ENCODE assay signal across 12 cellular contexts in the genomic region with DNA sequence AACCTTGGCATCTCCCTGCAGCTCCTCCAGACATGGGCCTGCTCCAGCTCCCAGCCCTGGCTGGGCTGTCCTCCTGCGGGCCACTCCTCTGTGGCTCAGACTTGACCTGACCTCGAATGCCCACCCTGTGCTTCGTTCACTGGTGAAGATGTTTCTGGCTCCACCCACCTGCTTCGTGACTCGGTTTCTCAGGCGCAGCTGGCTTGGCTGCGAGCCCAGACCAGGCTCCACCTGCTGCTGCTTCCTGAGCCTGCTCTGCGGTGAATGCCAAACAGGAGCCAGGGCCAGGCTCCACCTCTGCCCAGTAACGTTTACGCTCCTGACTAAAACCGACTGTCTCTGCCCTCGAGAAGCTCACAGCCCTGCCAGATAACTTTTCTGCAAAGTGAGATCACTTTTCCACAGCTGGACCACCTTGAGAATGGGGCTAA. TPM values are rescaled to one million over a fixed set of nuclear protein-coding genes. Genes with fewer than 3 reads are reported as not detected.
DNase-seq lines count a peak whose midpoint lies in the region; ATAC-seq, FAIRE-seq and TF ChIP-seq lines count a peak whose summit lies in the region.
"Had no signal": no experiment of that assay in that cellular context is flagged by ENCODE, and none has a peak within 500 bp of the region (broad histone marks: within the 10 kb centered on the region; RNA-seq: fewer than 3 reads in every experiment).

No MANE protein-coding gene starts in this region.

- no peak for TF ChIP-seq POLR2A in GM12891 (IDR thresholded peaks at IDR 0.05; ENCODE audit: low read depth, low read length)

- H3K79me2 ChIP-seq in GM23338 (replicated peaks; ENCODE audit: insufficient read depth) = no peaks in the 10 kb centered on the region

- peaks cover 15% of the 10 kb centered on the region for H3K27me3 Mint-ChIP-seq in GM23338 (ENCODE audit: insufficient read depth, low read depth, poor library complexity)
- H3K27me3 Mint-ChIP-seq: memory B cell had no signal

- H3K9me3 ChIP-seq in ascending aorta = no peaks in the 10 kb centered on the region

- peaks cover 19% of the 10 kb centered on the region for H3K4me1 Mint-ChIP-seq in GM23338

- peaks cover 17% of the 10 kb centered on the region; the same call in 1 of the 2 replicates for H3F3A ChIP-seq in GM23338 (replicated peaks; ENCODE audit: low read depth)

- no peaks in the 10 kb centered on the region for H3K9me2 ChIP-seq in GM23338 (ENCODE audit: insufficient read depth)

- intact Hi-C loops in ascending aorta (cut with DNase I) = no loop called here

- no peaks in the 10 kb centered on the region for H3K27me3 ChIP-seq in GM23338 (ENCODE audit: insufficient read depth)
- no peaks in the 10 kb centered on the region for H3K27me3 ChIP-seq in ascending aorta

- peaks cover 82% of the 10 kb centered on the region for H3K36me3 Mint-ChIP-seq in GM23338 (ENCODE audit: low read depth)

- ATAC-seq in omental fat pad (ENCODE audit: low FRiP score) (peak; percentile 38), GM23338 (no peak), GM19463 (IDR thresholded peaks at IDR 0.05; ENCODE audit: unreplicated experiment) (no peak)

- no peak overlapping the region for H2AFZ ChIP-seq in GM23338

- in situ Hi-C loops in KBM-7 (cut with MboI; ENCODE audit: low pct_unique_long_range_greater_than_20kb, low sequenced_read_pairs) = no loop called here

- H4K20me1 ChIP-seq in GM23338 (replicated peaks; ENCODE audit: insufficient read depth) = no peaks in the 10 kb centered on the region; the same call in 1 of the 2 replicates

- H3K4me1 ChIP-seq in GM23338 (ENCODE audit: insufficient read depth) (peaks cover 8% of the 10 kb centered on the region; the same call in 1 of the 2 replicates), ascending aorta (no peaks in the 10 kb centered on the region)

- H3K27ac Mint-ChIP-seq in GM23338 = no peak overlapping the region
- H3K27ac Mint-ChIP-seq: memory B cell had no signal

- H3K4me3 Mint-ChIP-seq in GM23338 = no peak overlapping the region; the same call in 2 of the 3 replicates
- H3K4me3 Mint-ChIP-seq: memory B cell had no signal

- TF ChIP-seq CTCF in omental fat pad (IDR thresholded peaks at IDR 0.05) (no peak), GM23338 (conservative IDR thresholded peaks at IDR 0.05; ENCODE audit: low read depth in 2 of 2) (no peak), ascending aorta (IDR thresholded peaks at IDR 0.05) (no peak)

- FAIRE-seq in GM12891 (lab: Jason Lieb, UNC) = no peak

- H3K4me3 ChIP-seq in GM23338 (no peak overlapping the region), ascending aorta (no peak overlapping the region)

- no peak overlapping the region for H3K4me2 ChIP-seq in GM23338

- H3K9me3 Mint-ChIP-seq in GM23338 = no peaks in the 10 kb centered on the region
- H3K9me3 Mint-ChIP-seq: memory B cell had no signal

- H3K36me3 ChIP-seq in GM23338 (ENCODE audit: insufficient read depth) (peaks cover under 1% of the 10 kb centered on the region; the same call in 1 of the 2 replicates), ascending aorta (peaks cover 81 to 90% of the 10 kb centered on the region in 2 donors)

- H3K27ac ChIP-seq in GM23338 (ENCODE audit: low read depth) = no peak overlapping the region
- H3K27ac ChIP-seq in ascending aorta = no peak overlapping the region

- DNase-seq in GM12891 (ENCODE audit: insufficient read length, low spot score) (no peak), NCI-H2171 treated with DMSO at 0.1 percent for 48 hours (lab: John Stamatoyannopoulos, UW) (peak; percentile 85), dermis blood vessel endothelial cell (peak; percentile 75), omental fat pad (ENCODE audit: low spot score) (no peak), GM23338 (ENCODE audit: low spot score) (no peak), ascending aorta (ENCODE audit: low spot score in 2 of 2) (no peak), KBM-7 (no peak)
- DNase-seq: foreskin fibroblast, T-helper 2 cell had no signal

TF ChIP-seq in GM12891, 5 proteins besides CTCF, POLR2A, EP300 and RAD21:
- TF ChIP-seq SPI1 (IDR thresholded peaks at IDR 0.05; ENCODE audit: low read depth, low read length) = no peak
- TF ChIP-seq POLR2AphosphoS5 (IDR thresholded peaks at IDR 0.05; ENCODE audit: low read depth, low read length) = peak; percentile 32; the same call in 1 of the 2 replicates

TF ChIP-seq in GM23338, 12 proteins besides CTCF, POLR2A, EP300 and RAD21:
- TF ChIP-seq EZH2 (IDR thresholded peaks at IDR 0.05; ENCODE audit: low read depth, unreplicated experiment) (no peak), JUNB (IDR thresholded peaks at IDR 0.05; ENCODE audit: unreplicated experiment) (no peak)

RNA-seq across cellular contexts. Expression of gene RSPH6A, which starts 8.9 kb away (rescaled TPM):
- polyA plus RNA-seq in GM12891 (2012; ENCODE audit: low read depth, missing spikeins) = not detected
- under 0.01 and 0.05 TPM in 2 replicates for total RNA-seq in dermis blood vessel endothelial cell
- under 1 TPM in 1 of 4 donors, not detected in 3; 0.24 TPM for total RNA-seq in omental fat pad
- total RNA-seq in GM23338 (2014; rRNA removed; shearing (Covaris generic)) = 0.21 and 0.23 TPM in 2 replicates
- 0.11 TPM in 1 of 2 replicates, not detected in the other for polyA plus RNA-seq in GM23338 (2016; fragmentation: Nextera tagmentation; extraction: Ambion mirVana)
- not detected for total RNA-seq in ascending aorta

RNA-seq across cellular contexts. Expression of gene DMWD, which starts 31.4 kb away (rescaled TPM):
- 25.7 TPM for polyA plus RNA-seq in GM12891 (2012; ENCODE audit: low read depth, missing spikeins)
- total RNA-seq in dermis blood vessel endothelial cell = 28.8 and 31.7 TPM in 2 replicates
- 10 to 100 TPM; 26.2 to 42.5 (median 35.9) TPM for total RNA-seq in omental fat pad
- 33.1 and 45.6 TPM in 2 replicates for total RNA-seq in GM23338 (2014; rRNA removed; shearing (Covaris generic))
- 11.8 and 12.1 TPM in 2 replicates for polyA plus RNA-seq in GM23338 (2016; fragmentation: Nextera tagmentation; extraction: Ambion mirVana)
- total RNA-seq in ascending aorta = 110 TPM

RNA-seq across cellular contexts. Expression of gene SYMPK, which starts 38.9 kb away (rescaled TPM):
- polyA plus RNA-seq in GM12891 (2012; ENCODE audit: low read depth, missing spikeins) = 51.0 TPM
- total RNA-seq in dermis blood vessel endothelial cell = 32.7 and 55.1 TPM in 2 replicates
- total RNA-seq in omental fat pad = 10 to 100 TPM; 17.3 to 35.2 (median 27.1) TPM
- total RNA-seq in GM23338 (2014; rRNA removed; shearing (Covaris generic)) = 64.0 and 82.1 TPM in 2 replicates
- polyA plus RNA-seq in GM23338 (2016; fragmentation: Nextera tagmentation; extraction: Ambion mirVana) = 33.9 and 36.8 TPM in 2 replicates
- total RNA-seq in ascending aorta = 103 TPM

RNA-seq across cellular contexts. Expression of gene FOXA3, which starts 40.1 kb away (rescaled TPM):
- 0.05 TPM for polyA plus RNA-seq in GM12891 (2012; ENCODE audit: low read depth, missing spikeins)
- total RNA-seq in dermis blood vessel endothelial cell (0.14 TPM in 1 of 2 replicates, not detected in the other), omental fat pad (under 1 TPM in 2 of 4 donors, not detected in 2; 0.38 to 0.79 TPM), ascending aorta (not detected)
- 15.1 and 17.5 TPM in 2 replicates for total RNA-seq in GM23338 (2014; rRNA removed; shearing (Covaris generic))
- polyA plus RNA-seq in GM23338 (2016; fragmentation: Nextera tagmentation; extraction: Ambion mirVana) = 11.1 and 11.7 TPM in 2 replicates
- total RNA-seq: cardiac septum had no signal

RNA-seq across cellular contexts. Expression of gene DMPK, which starts 41.8 kb away (rescaled TPM):
- polyA plus RNA-seq in GM12891 (2012; ENCODE audit: low read depth, missing spikeins) = 36.5 TPM
- total RNA-seq in dermis blood vessel endothelial cell (10.9 and 12.4 TPM in 2 replicates), omental fat pad (10 to 100 TPM in 3 of 4 donors, 1 to 10 TPM in 1; 9.4 to 30.1 (median 23.2) TPM), ascending aorta (76.8 TPM)
- 18.9 and 24.0 TPM in 2 replicates for total RNA-seq in GM23338 (2014; rRNA removed; shearing (Covaris generic))
- polyA plus RNA-seq in GM23338 (2016; fragmentation: Nextera tagmentation; extraction: Ambion mirVana) = 9.2 and 9.8 TPM in 2 replicates

Comparison
In these comparisons a context has a peak if more than half of its experiments do, and no peak if none do; other contexts are left out.
1. DNase-seq: peak in NCI-H2171 treated with DMSO at 0.1 percent for 48 hours (single experiment) and dermis blood vessel endothelial cell (single experiment); none in GM12891 (single experiment), omental fat pad (single experiment), GM23338 (single experiment), ascending aorta (0 of 2) and KBM-7 (single experiment).